In genomic region chr4:189974056-189974455, GRCh38 we compare ENCODE assay signal across 3 cellular contexts.
TF ChIP-seq lines count a peak whose summit lies in the region.

No MANE protein-coding gene starts in this region.

TF ChIP-seq in SK-N-SH, 30 proteins besides CTCF, POLR2A, EP300 and RAD21:
- TF ChIP-seq SMC3 (IDR thresholded peaks at IDR 0.05; ENCODE audit: low read depth, low read length): peak; percentile 21; the same call in 1 of the 2 replicates
- no peak for TF ChIP-seq TAF1 (IDR thresholded peaks at IDR 0.05; ENCODE audit: borderline replicate concordance, low read depth, low read length)
- no peak for TF ChIP-seq TEAD4 (IDR thresholded peaks at IDR 0.05; ENCODE audit: borderline replicate concordance, insufficient read depth)
- TF ChIP-seq MEF2A (IDR thresholded peaks at IDR 0.05; ENCODE audit: borderline replicate concordance, low read depth): no peak
- TF ChIP-seq RXRA (IDR thresholded peaks at IDR 0.05; ENCODE audit: borderline replicate concordance, low read depth): no peak
- no peak for TF ChIP-seq FOXM1 (IDR thresholded peaks at IDR 0.05; ENCODE audit: low read depth)
- TF ChIP-seq GABPA (IDR thresholded peaks at IDR 0.05; ENCODE audit: low read depth): no peak
- TF ChIP-seq TCF12 (IDR thresholded peaks at IDR 0.05): no peak
- TF ChIP-seq EZH2phosphoT487 (IDR thresholded peaks at IDR 0.05; ENCODE audit: borderline replicate concordance, low read depth): no peak
TF ChIP-seq in SK-N-SH: peak in this region for 1.

TF ChIP-seq in SK-N-SH treated with all-trans-retinoic acid at 6 μM for 48 hours, 23 proteins besides CTCF, POLR2A, EP300 and RAD21 (continued from another document):
- TF ChIP-seq OSR1 (CRISPR knock-in tag; IDR thresholded peaks at IDR 0.05): no peak
- no peak for TF ChIP-seq TSHZ2 (CRISPR knock-in tag; IDR thresholded peaks at IDR 0.05)
- TF ChIP-seq TOX (CRISPR knock-in tag; IDR thresholded peaks at IDR 0.05; ENCODE audit: borderline replicate concordance): no peak
- no peak for TF ChIP-seq ZFP3 (CRISPR knock-in tag; IDR thresholded peaks at IDR 0.05)
- TF ChIP-seq CREB5 (CRISPR knock-in tag; IDR thresholded peaks at IDR 0.05; ENCODE audit: low read depth): no peak
- no peak for TF ChIP-seq ZNF8 (CRISPR knock-in tag; IDR thresholded peaks at IDR 0.05)
- no peak for TF ChIP-seq ZFP30 (CRISPR knock-in tag; IDR thresholded peaks at IDR 0.05)
- TF ChIP-seq GLIS3 (CRISPR knock-in tag; IDR thresholded peaks at IDR 0.05): no peak
- TF ChIP-seq ISL1 (CRISPR knock-in tag; IDR thresholded peaks at IDR 0.05): no peak
- TF ChIP-seq RARB (CRISPR knock-in tag; IDR thresholded peaks at IDR 0.05): no peak

TF ChIP-seq in endothelial cell of umbilical vein, 7 proteins besides CTCF, POLR2A, EP300 and RAD21:
- TF ChIP-seq JUN (IDR thresholded peaks at IDR 0.05; ENCODE audit: borderline replicate concordance, insufficient read depth, insufficient read length, low read depth) (no peak), GATA2 (IDR thresholded peaks at IDR 0.05; ENCODE audit: insufficient read depth, insufficient read length, low read depth, low read length) (no peak), MYC (IDR thresholded peaks at IDR 0.05; ENCODE audit: low read depth, low read length) (no peak), FOS (IDR thresholded peaks at IDR 0.05; ENCODE audit: borderline replicate concordance, insufficient read depth, low read length) (no peak), MAX (IDR thresholded peaks at IDR 0.05; ENCODE audit: insufficient read depth, insufficient read length) (no peak)
